In the genomic region with DNA sequence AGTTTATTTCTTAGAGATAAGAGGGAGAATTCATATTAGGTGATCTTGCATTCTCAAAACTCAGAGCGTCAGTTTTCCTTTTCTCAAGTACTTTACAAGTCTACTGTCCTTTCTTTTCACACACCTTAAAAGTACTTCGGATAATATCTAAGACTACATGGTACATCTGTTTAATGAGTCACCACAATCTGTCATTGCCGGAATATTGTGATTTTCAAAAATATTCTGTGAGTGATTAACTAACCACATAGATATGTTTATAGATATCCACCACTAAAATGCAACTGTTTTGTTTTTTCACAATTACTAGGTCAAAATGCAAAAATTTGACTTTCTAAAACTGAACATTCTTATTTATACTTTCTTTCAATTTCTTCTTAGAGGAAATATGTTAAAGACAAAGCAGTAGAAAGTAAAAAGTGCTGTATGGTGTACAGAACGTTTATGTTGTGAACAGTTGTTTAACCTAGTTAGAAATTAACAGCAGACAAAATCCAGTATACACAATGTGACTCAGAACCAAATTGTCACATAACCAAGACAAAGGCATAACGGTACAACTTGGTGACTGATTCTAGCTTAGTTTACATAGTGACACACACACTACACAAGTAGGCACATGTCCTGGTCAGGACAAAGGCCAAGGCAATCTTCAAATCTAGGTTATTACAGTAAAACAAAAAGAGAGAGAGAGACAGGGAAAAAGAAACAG, we compare ENCODE assay signal across 11 cellular contexts.
DNase-seq lines count a peak whose midpoint lies in the region; ATAC-seq, FAIRE-seq and TF ChIP-seq lines count a peak whose summit lies in the region.
"Had no signal": no experiment of that assay in that cellular context is flagged by ENCODE, and none has a peak within 500 bp of the region (broad histone marks: within the 10 kb centered on the region; RNA-seq: fewer than 3 reads in every experiment).

No MANE protein-coding gene starts in this region.

- no peak overlapping the region for H3K27ac ChIP-seq in foreskin keratinocyte
- H3K27ac ChIP-seq: tibial nerve had no signal

- no peak for TF ChIP-seq CTCF in foreskin keratinocyte (conservative IDR thresholded peaks at IDR 0.05)

- H3K27me3 ChIP-seq in foreskin keratinocyte, result no peaks in the 10 kb centered on the region
- H3K27me3 ChIP-seq: tibial nerve had no signal

- intact Hi-C loops in left ventricle myocardium superior (cut with micrococcal nuclease), result no loop called here

- DNase-seq in GM18507 (ENCODE audit: extremely low spot score, insufficient read length, low read depth), result no peak
- DNase-seq in foreskin keratinocyte, result peak; percentile 3 to 11
- DNase-seq in stimulated activated CD4-positive, alpha-beta T cell treated with anti-CD3 and anti-CD28 coated beads, Interleukin-1b, Interleukin-23, amount 100 ng/mL, for 48 hours, result no peak
- no peak for DNase-seq in SHP77 treated with DMSO at 0.1 percent for 48 hours (lab: John Stamatoyannopoulos, UW)
- no peak for DNase-seq in T1000 (lab: John Stamatoyannopoulos, UW)
- DNase-seq in left ventricle myocardium superior, result no peak
- DNase-seq: activated effector memory CD4-positive, alpha-beta T cell treated with Interleukin-2 at 50 U/mL for 16 hours; NCI-H1417 treated with DMSO at 0.1 percent for 48 hours had no signal

- no peaks in the 10 kb centered on the region for H3K4me1 ChIP-seq in foreskin keratinocyte
- H3K4me1 ChIP-seq: tibial nerve had no signal

- peak; percentile 87 for ATAC-seq in HG02588 (IDR thresholded peaks at IDR 0.05; ENCODE audit: unreplicated experiment)
- peak; percentile 71 for ATAC-seq in HG03575 (IDR thresholded peaks at IDR 0.05; ENCODE audit: extremely low read depth, insufficient number of reproducible peaks, low FRiP score, unreplicated experiment)
- no peak for ATAC-seq in foreskin keratinocyte
- ATAC-seq in left ventricle myocardium superior, result no peak

- FAIRE-seq in GM18507 (lab: Jason Lieb, UNC), result peak; percentile 67

Comparison
In these comparisons a context has a peak if more than half of its experiments do, and no peak if none do; other contexts are left out.
1. DNase-seq: peak in foreskin keratinocyte (2 of 2); none in GM18507 (single experiment), stimulated activated CD4-positive, alpha-beta T cell treated with anti-CD3 and anti-CD28 coated beads, Interleukin-1b, Interleukin-23, amount 100 ng/mL, for 48 hours (single experiment), SHP77 treated with DMSO at 0.1 percent for 48 hours (single experiment), T1000 (single experiment) and left ventricle myocardium superior (single experiment).
2. ATAC-seq: peak in HG02588 (single experiment) and HG03575 (single experiment); none in foreskin keratinocyte (single experiment) and left ventricle myocardium superior (single experiment).